ENCODE assay signal across 8 cellular contexts in the genomic region with DNA sequence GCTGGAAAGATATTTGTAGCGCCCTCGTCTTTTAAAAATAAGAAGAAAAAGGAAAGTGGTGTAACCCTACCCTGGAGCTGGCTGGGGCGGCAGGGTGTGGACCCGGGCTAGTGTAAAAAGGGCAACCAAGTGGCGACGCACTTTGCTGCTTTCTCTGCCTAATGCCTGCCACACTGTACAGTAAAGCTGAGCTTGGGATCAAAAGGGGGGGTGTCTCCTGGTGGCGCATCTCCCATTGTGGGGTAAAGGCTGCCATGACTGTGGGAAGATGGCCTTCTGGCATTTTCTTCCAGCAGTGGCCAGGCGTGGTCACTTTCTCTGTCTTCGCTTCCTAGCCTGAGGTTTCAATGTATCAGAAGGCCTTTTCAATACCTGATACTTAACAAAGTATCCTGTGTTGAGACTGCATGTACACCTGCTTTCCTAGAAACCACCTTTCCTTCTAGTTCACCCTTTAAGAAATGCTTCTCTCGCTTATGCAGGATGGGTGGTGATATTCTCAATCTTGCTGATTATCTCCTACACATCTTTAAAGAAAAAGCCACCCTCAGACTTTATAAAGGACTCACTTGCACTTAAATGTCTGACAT.
A peak's percentile ranks its signal among the peaks of the same experiment; 100 is the strongest.
DNase-seq lines count a peak whose midpoint lies in the region; ATAC-seq and TF ChIP-seq lines count a peak whose summit lies in the region.

No MANE protein-coding gene starts in this region.

- no peak for DNase-seq in activated naive CD4-positive, alpha-beta T cell treated with anti-CD3 and anti-CD28 coated beads, Interleukin-2, amount 50 U/mL, for 16 hours
- peak; percentile 48 for DNase-seq in fibroblast of mammary gland (ENCODE audit: low read depth)
- no peak for DNase-seq in GOT3 (lab: John Stamatoyannopoulos, UW)

- peak overlapping the region; percentile 89 for H3K4me3 Mint-ChIP-seq in activated naive CD4-positive, alpha-beta T cell treated with anti-CD3 and anti-CD28 coated beads, Interleukin-2, amount 50 U/mL, for 24 hours
- H3K4me3 Mint-ChIP-seq in nephron, result peak overlapping the region; percentile 93 to 95 (median 95)

- H3K4me1 Mint-ChIP-seq in activated naive CD4-positive, alpha-beta T cell treated with anti-CD3 and anti-CD28 coated beads, Interleukin-2, amount 50 U/mL, for 24 hours, result peaks cover 79% of the 10 kb centered on the region
- peaks cover 69% of the 10 kb centered on the region for H3K4me1 Mint-ChIP-seq in nephron

- H3K27me3 Mint-ChIP-seq in activated naive CD4-positive, alpha-beta T cell treated with anti-CD3 and anti-CD28 coated beads, Interleukin-2, amount 50 U/mL, for 24 hours, result no peaks in the 10 kb centered on the region
- no peaks in the 10 kb centered on the region for H3K27me3 Mint-ChIP-seq in nephron (ENCODE audit: low read depth)

- H3K9me3 Mint-ChIP-seq in activated naive CD4-positive, alpha-beta T cell treated with anti-CD3 and anti-CD28 coated beads, Interleukin-2, amount 50 U/mL, for 24 hours, result no peaks in the 10 kb centered on the region
- H3K9me3 Mint-ChIP-seq in nephron, result no peaks in the 10 kb centered on the region

- H3K27ac ChIP-seq in VCaP, result peak overlapping the region; percentile 97

- H3K36me3 Mint-ChIP-seq in activated naive CD4-positive, alpha-beta T cell treated with anti-CD3 and anti-CD28 coated beads, Interleukin-2, amount 50 U/mL, for 24 hours, result peaks cover 4% of the 10 kb centered on the region
- peaks cover 4% of the 10 kb centered on the region for H3K36me3 Mint-ChIP-seq in nephron (ENCODE audit: low read depth)

- peak overlapping the region; percentile 98 for H3K4me3 ChIP-seq in fibroblast of mammary gland (ENCODE audit: control insufficient read depth, low read depth, low read length)

- H3K27ac Mint-ChIP-seq in activated naive CD4-positive, alpha-beta T cell treated with anti-CD3 and anti-CD28 coated beads, Interleukin-2, amount 50 U/mL, for 24 hours, result peak overlapping the region; percentile 97
- peak overlapping the region; percentile 84 to 95 (median 91) for H3K27ac Mint-ChIP-seq in nephron

- no peak for ATAC-seq in HG02571 (IDR thresholded peaks at IDR 0.05; ENCODE audit: unreplicated experiment)
- ATAC-seq in GM18519 (IDR thresholded peaks at IDR 0.05; ENCODE audit: low FRiP score, unreplicated experiment), result no peak

- TF ChIP-seq CTCF in VCaP (conservative IDR thresholded peaks at IDR 0.05) (no peak), fibroblast of mammary gland (conservative IDR thresholded peaks at IDR 0.05; ENCODE audit: control insufficient read depth, insufficient read depth, low read depth, low read length) (no peak), nephron (IDR thresholded peaks at IDR 0.05; ENCODE audit: unreplicated experiment in 3 of 3) (no peak)
